Comparison of ENCODE assay signal across 1 cellular context in genomic region chr16:56613706-56614105, GRCh38.
TF ChIP-seq lines count a peak whose summit lies in the region.

No MANE protein-coding gene starts in this region.

TF ChIP-seq in HCT116, 20 proteins besides CTCF, POLR2A, EP300 and RAD21:
- TF ChIP-seq SP1 (IDR thresholded peaks at IDR 0.05; ENCODE audit: low read depth) = no peak
- TF ChIP-seq SRF (IDR thresholded peaks at IDR 0.05; ENCODE audit: low read depth) = no peak
